8 cellular contexts compared by ENCODE assay signal in the genomic region with DNA sequence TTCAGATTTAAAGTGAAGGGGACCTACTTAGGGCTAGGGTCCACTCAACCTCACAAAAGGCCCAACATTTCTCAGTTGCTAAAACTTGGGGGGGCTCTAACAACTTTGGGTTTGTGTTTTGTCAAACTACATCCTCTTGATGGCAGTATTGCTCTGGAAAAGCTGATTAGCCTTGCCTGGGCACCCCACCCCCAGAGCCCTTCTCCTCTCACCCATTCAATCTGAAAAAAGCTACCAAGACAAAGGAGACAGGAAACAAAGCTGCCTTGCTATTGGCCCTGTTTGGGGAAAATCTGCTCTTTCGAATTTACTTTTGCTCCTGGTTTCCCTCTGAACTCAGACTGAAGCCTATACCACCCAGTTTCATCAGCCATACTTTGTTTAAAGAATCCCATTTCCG.
DNase-seq lines count a peak whose midpoint lies in the region; ATAC-seq and TF ChIP-seq lines count a peak whose summit lies in the region.

No MANE protein-coding gene starts in this region.

- 48 to 53% methylated on average over 2 of the region's 2 CpGs for WGBS in upper lobe of left lung, 2 donors

- H3K36me3 ChIP-seq in upper lobe of left lung = no peaks in the 10 kb centered on the region

- H3K27me3 ChIP-seq in upper lobe of left lung = no peaks in the 10 kb centered on the region

- no peak overlapping the region for H3K4me3 ChIP-seq in GM12865 (ENCODE audit: low read depth, low read length)
- no peak overlapping the region for H3K4me3 ChIP-seq in upper lobe of left lung

- TF ChIP-seq POLR2A in erythroblast (IDR thresholded peaks at IDR 0.05; ENCODE audit: low read length) = no peak
- TF ChIP-seq POLR2A in upper lobe of left lung (IDR thresholded peaks at IDR 0.05) = no peak

- no peaks in the 10 kb centered on the region for H3K9me3 ChIP-seq in upper lobe of left lung

- H3K4me1 ChIP-seq in upper lobe of left lung = peaks cover 0 to 8% (median 0%) of the 10 kb centered on the region in 4 donors

- no peak overlapping the region for H3K27ac ChIP-seq in upper lobe of left lung

- intact Hi-C loops in left cardiac atrium (cut with DNase I) = no loop called here

- DNase-seq in GM12865 (ENCODE audit: low read depth) = peak; percentile 58
- peak; percentile 66 to 77 for DNase-seq in erythroblast (lab: John Stamatoyannopoulos, UW)
- DNase-seq in stimulated activated naive CD4-positive, alpha-beta T cell (lab: John Stamatoyannopoulos, UW) = peak in 5 of 6 experiments; percentile 15 to 74 (median 33)
- DNase-seq in left cardiac atrium = no peak
- no peak for DNase-seq in upper lobe of left lung

- TF ChIP-seq CTCF in GM12865 (IDR thresholded peaks at IDR 0.05; ENCODE audit: insufficient read depth, low read depth, low read length, missing control alignments) = no peak
- no peak for TF ChIP-seq CTCF in upper lobe of left lung (IDR thresholded peaks at IDR 0.05)

- no peak for TF ChIP-seq EP300 in upper lobe of left lung (IDR thresholded peaks at IDR 0.05)

- ATAC-seq in GM21367 (IDR thresholded peaks at IDR 0.05; ENCODE audit: unreplicated experiment) = peak; percentile 59
- peak; percentile 33 for ATAC-seq in HG03558 (IDR thresholded peaks at IDR 0.05; ENCODE audit: extremely low read depth, unreplicated experiment)
- peak; percentile 48; the same call in 2 of the 3 replicates for ATAC-seq in SK-N-SH treated with all-trans-retinoic acid at 6 μM for 48 hours
- no peak for ATAC-seq in left cardiac atrium
- ATAC-seq in upper lobe of left lung (ENCODE audit: low FRiP score in 2 of 2) = no peak

TF ChIP-seq in SK-N-SH treated with all-trans-retinoic acid at 6 μM for 48 hours, 23 proteins besides CTCF, POLR2A, EP300 and RAD21:
- no peak for TF ChIP-seq GLIS3 (CRISPR knock-in tag; IDR thresholded peaks at IDR 0.05)
- TF ChIP-seq TOX (CRISPR knock-in tag; IDR thresholded peaks at IDR 0.05; ENCODE audit: borderline replicate concordance) = no peak
- TF ChIP-seq BACH2 (CRISPR knock-in tag; IDR thresholded peaks at IDR 0.05; ENCODE audit: borderline replicate concordance) = no peak
- TF ChIP-seq SNAI2 (CRISPR knock-in tag; IDR thresholded peaks at IDR 0.05) = no peak
- no peak for TF ChIP-seq ARNTL (CRISPR knock-in tag; IDR thresholded peaks at IDR 0.05; ENCODE audit: borderline replicate concordance, low read depth)
- no peak for TF ChIP-seq ZNF70 (CRISPR knock-in tag; IDR thresholded peaks at IDR 0.05)
- TF ChIP-seq ZNF8 (CRISPR knock-in tag; IDR thresholded peaks at IDR 0.05) = no peak
- no peak for TF ChIP-seq TCF4 (CRISPR knock-in tag; IDR thresholded peaks at IDR 0.05; ENCODE audit: borderline replicate concordance)
- no peak for TF ChIP-seq ESRRG (CRISPR knock-in tag; IDR thresholded peaks at IDR 0.05)
- TF ChIP-seq OSR1 (CRISPR knock-in tag; IDR thresholded peaks at IDR 0.05) = no peak
- TF ChIP-seq ZC3H10 (CRISPR knock-in tag; IDR thresholded peaks at IDR 0.05) = no peak
- TF ChIP-seq, protein P1, sequence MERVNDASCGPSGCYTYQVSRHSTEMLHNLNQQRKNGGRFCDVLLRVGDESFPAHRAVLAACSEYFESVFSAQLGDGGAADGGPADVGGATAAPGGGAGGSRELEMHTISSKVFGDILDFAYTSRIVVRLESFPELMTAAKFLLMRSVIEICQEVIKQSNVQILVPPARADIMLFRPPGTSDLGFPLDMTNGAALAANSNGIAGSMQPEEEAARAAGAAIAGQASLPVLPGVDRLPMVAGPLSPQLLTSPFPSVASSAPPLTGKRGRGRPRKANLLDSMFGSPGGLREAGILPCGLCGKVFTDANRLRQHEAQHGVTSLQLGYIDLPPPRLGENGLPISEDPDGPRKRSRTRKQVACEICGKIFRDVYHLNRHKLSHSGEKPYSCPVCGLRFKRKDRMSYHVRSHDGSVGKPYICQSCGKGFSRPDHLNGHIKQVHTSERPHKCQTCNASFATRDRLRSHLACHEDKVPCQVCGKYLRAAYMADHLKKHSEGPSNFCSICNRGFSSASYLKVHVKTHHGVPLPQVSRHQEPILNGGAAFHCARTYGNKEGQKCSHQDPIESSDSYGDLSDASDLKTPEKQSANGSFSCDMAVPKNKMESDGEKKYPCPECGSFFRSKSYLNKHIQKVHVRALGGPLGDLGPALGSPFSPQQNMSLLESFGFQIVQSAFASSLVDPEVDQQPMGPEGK (CRISPR knock-in tag; IDR thresholded peaks at IDR 0.05; ENCODE audit: borderline replicate concordance) = no peak
- no peak for TF ChIP-seq ZFP3 (CRISPR knock-in tag; IDR thresholded peaks at IDR 0.05)
- TF ChIP-seq, protein P2, sequence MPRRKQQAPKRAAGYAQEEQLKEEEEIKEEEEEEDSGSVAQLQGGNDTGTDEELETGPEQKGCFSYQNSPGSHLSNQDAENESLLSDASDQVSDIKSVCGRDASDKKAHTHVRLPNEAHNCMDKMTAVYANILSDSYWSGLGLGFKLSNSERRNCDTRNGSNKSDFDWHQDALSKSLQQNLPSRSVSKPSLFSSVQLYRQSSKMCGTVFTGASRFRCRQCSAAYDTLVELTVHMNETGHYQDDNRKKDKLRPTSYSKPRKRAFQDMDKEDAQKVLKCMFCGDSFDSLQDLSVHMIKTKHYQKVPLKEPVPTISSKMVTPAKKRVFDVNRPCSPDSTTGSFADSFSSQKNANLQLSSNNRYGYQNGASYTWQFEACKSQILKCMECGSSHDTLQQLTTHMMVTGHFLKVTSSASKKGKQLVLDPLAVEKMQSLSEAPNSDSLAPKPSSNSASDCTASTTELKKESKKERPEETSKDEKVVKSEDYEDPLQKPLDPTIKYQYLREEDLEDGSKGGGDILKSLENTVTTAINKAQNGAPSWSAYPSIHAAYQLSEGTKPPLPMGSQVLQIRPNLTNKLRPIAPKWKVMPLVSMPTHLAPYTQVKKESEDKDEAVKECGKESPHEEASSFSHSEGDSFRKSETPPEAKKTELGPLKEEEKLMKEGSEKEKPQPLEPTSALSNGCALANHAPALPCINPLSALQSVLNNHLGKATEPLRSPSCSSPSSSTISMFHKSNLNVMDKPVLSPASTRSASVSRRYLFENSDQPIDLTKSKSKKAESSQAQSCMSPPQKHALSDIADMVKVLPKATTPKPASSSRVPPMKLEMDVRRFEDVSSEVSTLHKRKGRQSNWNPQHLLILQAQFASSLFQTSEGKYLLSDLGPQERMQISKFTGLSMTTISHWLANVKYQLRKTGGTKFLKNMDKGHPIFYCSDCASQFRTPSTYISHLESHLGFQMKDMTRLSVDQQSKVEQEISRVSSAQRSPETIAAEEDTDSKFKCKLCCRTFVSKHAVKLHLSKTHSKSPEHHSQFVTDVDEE (CRISPR knock-in tag; IDR thresholded peaks at IDR 0.05) = no peak
- TF ChIP-seq ZFP30 (CRISPR knock-in tag; IDR thresholded peaks at IDR 0.05) = no peak

Comparison
In these comparisons a context has a peak if more than half of its experiments do, and no peak if none do; other contexts are left out.
1. DNase-seq: peak in GM12865 (single experiment), erythroblast (2 of 2) and stimulated activated naive CD4-positive, alpha-beta T cell (5 of 6); none in left cardiac atrium (single experiment) and upper lobe of left lung (0 of 2).
2. ATAC-seq: peak in GM21367 (single experiment), HG03558 (single experiment) and SK-N-SH treated with all-trans-retinoic acid at 6 μM for 48 hours (single experiment); none in left cardiac atrium (0 of 2) and upper lobe of left lung (0 of 2).